8 cellular contexts compared by ENCODE assay signal in genomic region chrX:40646489-40647306, GRCh38. TPM values are rescaled to one million over a fixed set of nuclear protein-coding genes. Genes with fewer than 3 reads are reported as not detected.
DNase-seq lines count a peak whose midpoint lies in the region; ATAC-seq and TF ChIP-seq lines count a peak whose summit lies in the region.

No MANE protein-coding gene starts in this region.

- TF ChIP-seq CTCF in H9 (conservative IDR thresholded peaks at IDR 0.05) (no peak), MM.1S (IDR thresholded peaks at IDR 0.05; ENCODE audit: low read length) (no peak)

- POLR2A ChIA-PET in activated CD4-positive, alpha-beta memory T cell treated with anti-CD3 and anti-CD28 coated beads for 36 hours (lab: Charles Lee), result interaction anchor here (0.6 to 2.0 kb wide), 3 partner anchors 57 to 630 kb away, joined by 3 to 9 read pairs (median 4); partner anchors contain the start of gene USP9X

- no peak overlapping the region for H4K91ac ChIP-seq in H9 (ENCODE audit: insufficient read length, low read depth, low read length)

- H3K36me3 Mint-ChIP-seq in H9 (ENCODE audit: insufficient read depth in 1 of 3, low read depth in 3 of 3), result peaks cover 12 to 39% (median 39%) of the 10 kb centered on the region in 3 experiments
- H3K36me3 Mint-ChIP-seq in activated CD4-positive, alpha-beta memory T cell treated with anti-CD3 and anti-CD28 coated beads for 36 hours, result peaks cover 14% of the 10 kb centered on the region
- H3K36me3 Mint-ChIP-seq in effector memory CD8-positive, alpha-beta T cell (ENCODE audit: insufficient read depth), result peaks cover 35% of the 10 kb centered on the region

- H3K9me3 ChIP-seq in H9 (ENCODE audit: control insufficient read depth, low read depth, low read length), result no peaks in the 10 kb centered on the region
- no peaks in the 10 kb centered on the region for H3K9me3 ChIP-seq in MM.1S (replicated peaks; ENCODE audit: insufficient read depth, low read length)
- no peaks in the 10 kb centered on the region for H3K9me3 ChIP-seq in stomach smooth muscle (ENCODE audit: control insufficient read depth in 2 of 2, low read length in 2 of 2)

- intact Hi-C loops in activated CD4-positive, alpha-beta memory T cell treated with anti-CD3 and anti-CD28 coated beads for 36 hours (cut with micrococcal nuclease), result loop anchor here (1.0 to 2.0 kb wide), 6 partner anchors 66 to 471 kb away; partner anchors contain the start of genes ATP6AP2, MED14 and USP9X

- H3K9me2 ChIP-seq in MM.1S (replicated peaks; ENCODE audit: insufficient read depth, low read length), result no peaks in the 10 kb centered on the region

- peak; percentile 11 for ATAC-seq in effector memory CD8-positive, alpha-beta T cell (replicated peaks)

- H3K18ac ChIP-seq in H9 (ENCODE audit: insufficient read length, low read depth, low read length), result no peak overlapping the region

- in situ Hi-C loops in G401 (cut with HindIII; ENCODE audit: low sequenced_read_pairs), result no loop called here

- H3K79me1 ChIP-seq in H9 (ENCODE audit: insufficient read depth, low read depth, low read length, poor library complexity, severe bottlenecking), result no peaks in the 10 kb centered on the region

- H3K27ac Mint-ChIP-seq in H9, result peak overlapping the region; percentile 78 to 94 (median 79); a peak in 5 of 7 replicates
- peak overlapping the region; percentile 94 for H3K27ac Mint-ChIP-seq in activated CD4-positive, alpha-beta memory T cell treated with anti-CD3 and anti-CD28 coated beads for 36 hours
- H3K27ac Mint-ChIP-seq in effector memory CD8-positive, alpha-beta T cell, result peak overlapping the region; percentile 93 to 95

- H3K27ac ChIP-seq in H9 (ENCODE audit: insufficient read length, low read depth, low read length) (no peak overlapping the region), MM.1S (ENCODE audit: low read length) (peak overlapping the region; percentile 69), stomach smooth muscle (ENCODE audit: low read length) (peak overlapping the region; percentile 49)

- H3K36me3 ChIP-seq in MM.1S (replicated peaks; ENCODE audit: insufficient read depth, low read length), result no peaks in the 10 kb centered on the region
- no peaks in the 10 kb centered on the region for H3K36me3 ChIP-seq in stomach smooth muscle (ENCODE audit: control insufficient read depth in 2 of 2, insufficient read depth in 2 of 2, low read length in 2 of 2)

- no peak overlapping the region for H2BK12ac ChIP-seq in H9 (ENCODE audit: insufficient read length, low read depth, low read length)

- H3K9me3 Mint-ChIP-seq in H9, result peaks cover 49 to 53% of the 10 kb centered on the region in 2 experiments
- no peaks in the 10 kb centered on the region for H3K9me3 Mint-ChIP-seq in activated CD4-positive, alpha-beta memory T cell treated with anti-CD3 and anti-CD28 coated beads for 36 hours
- H3K9me3 Mint-ChIP-seq in effector memory CD8-positive, alpha-beta T cell, result no peaks in the 10 kb centered on the region

- H2BK20ac ChIP-seq in H9 (ENCODE audit: low read depth, low read length, poor library complexity, severe bottlenecking), result no peak overlapping the region

- WGBS in H9 (ENCODE audit: extremely low coverage, insufficient read length, low lambda C conversion rate), result no CpG with 5 or more reads among the region's 33 CpGs

- H4K20me1 ChIP-seq in H9 (ENCODE audit: control insufficient read depth, insufficient read depth, insufficient read length), result no peaks in the 10 kb centered on the region
- no peaks in the 10 kb centered on the region for H4K20me1 ChIP-seq in MM.1S (ENCODE audit: insufficient read depth, low read length)

- no peak overlapping the region for H3K23ac ChIP-seq in H9 (ENCODE audit: insufficient read length, low read depth, low read length)

- H2AK5ac ChIP-seq in H9 (ENCODE audit: insufficient read length, low read length), result no peak overlapping the region

- no peak overlapping the region for H3K56ac ChIP-seq in H9 (ENCODE audit: insufficient read length, low read depth, low read length)

- H3K27me3 Mint-ChIP-seq in H9 (ENCODE audit: low read depth), result no peaks in the 10 kb centered on the region
- H3K27me3 Mint-ChIP-seq in activated CD4-positive, alpha-beta memory T cell treated with anti-CD3 and anti-CD28 coated beads for 36 hours, result no peaks in the 10 kb centered on the region
- H3K27me3 Mint-ChIP-seq in effector memory CD8-positive, alpha-beta T cell, result no peaks in the 10 kb centered on the region

- no peak overlapping the region for H2BK5ac ChIP-seq in H9 (ENCODE audit: insufficient read length, low read length)

- no peaks in the 10 kb centered on the region for H3K4me1 ChIP-seq in H9 (ENCODE audit: insufficient read depth, low read length)
- H3K4me1 ChIP-seq in MM.1S (ENCODE audit: low read length), result 0 out of 2 replicates have a peak, but pooled peaks cover 5% of the 10 kb centered on the region
- peaks cover 30% of the 10 kb centered on the region for H3K4me1 ChIP-seq in stomach smooth muscle (ENCODE audit: control insufficient read depth, insufficient read depth, low read length)

- H3K4me2 ChIP-seq in H9 (ENCODE audit: insufficient read depth, insufficient read length, low read length), result peak overlapping the region; percentile 67
- H3K4me2 ChIP-seq in MM.1S (ENCODE audit: low read depth, low read length), result peak overlapping the region; percentile 82

- H3T11ph ChIP-seq in H9 (ENCODE audit: low read length), result no peak overlapping the region

- H4K8ac ChIP-seq in H9 (replicated peaks; ENCODE audit: insufficient read length, low read depth, low read length), result no peak overlapping the region

- CTCF ChIA-PET in activated CD4-positive, alpha-beta memory T cell treated with anti-CD3 and anti-CD28 coated beads for 36 hours (lab: Charles Lee), result interaction anchor here (1.8 to 1.9 kb wide), 2 partner anchors 102 to 147 kb away, joined by 7 to 15 read pairs; no protein-coding TSS in a partner anchor

- H3K4ac ChIP-seq in H9 (ENCODE audit: low read depth, low read length), result no peak overlapping the region

- peak overlapping the region; percentile 83 for H3K4me3 ChIP-seq in MM.1S (ENCODE audit: low read length)
- H3K4me3 ChIP-seq in stomach smooth muscle (ENCODE audit: low read length in 2 of 2), result peak overlapping the region; percentile 69 to 82

- H3K4me1 Mint-ChIP-seq in H9, result peaks cover 10 to 24% of the 10 kb centered on the region in 2 experiments
- H3K4me1 Mint-ChIP-seq in activated CD4-positive, alpha-beta memory T cell treated with anti-CD3 and anti-CD28 coated beads for 36 hours (ENCODE audit: low read depth), result peaks cover 27% of the 10 kb centered on the region
- H3K4me1 Mint-ChIP-seq in effector memory CD8-positive, alpha-beta T cell (ENCODE audit: low read depth in 2 of 2), result peaks cover 28 to 33% of the 10 kb centered on the region in 2 donors

- H3K14ac ChIP-seq in H9 (ENCODE audit: insufficient read depth, low read length), result no peak overlapping the region

- H2AFZ ChIP-seq in H9 (ENCODE audit: low read length), result no peak overlapping the region
- H2AFZ ChIP-seq in MM.1S (ENCODE audit: low read length), result 0 out of 2 replicates have a peak overlapping the region, but pooled peaks have one; percentile 38

- no peak overlapping the region for H2BK120ac ChIP-seq in H9 (ENCODE audit: low read depth, low read length, poor library complexity, severe bottlenecking)

- DNase-seq in G401 (ENCODE audit: low spot score) (peak; percentile 12), H9 (no peak), MM.1S (peak; percentile 19), medulla oblongata (ENCODE audit: extremely low spot score) (peak; percentile 22), NCI-H1694 (lab: John Stamatoyannopoulos, UW) (no peak)
- DNase-seq in activated CD4-positive, alpha-beta memory T cell treated with anti-CD3 and anti-CD28 coated beads for 36 hours, result peak; percentile 41
- DNase-seq in effector memory CD8-positive, alpha-beta T cell, result peak in 2 of 3 experiments; percentile 5 to 8

- H3K27me3 ChIP-seq in H9 (ENCODE audit: insufficient read depth, low read length), result no peaks in the 10 kb centered on the region
- H3K27me3 ChIP-seq in MM.1S (replicated peaks; ENCODE audit: insufficient read depth, low read length), result no peaks in the 10 kb centered on the region
- H3K27me3 ChIP-seq in stomach smooth muscle (ENCODE audit: control insufficient read depth in 1 of 2, insufficient read depth in 2 of 2, low read length in 2 of 2), result peaks cover 0 to 7% of the 10 kb centered on the region in 2 donors

- no peak overlapping the region for H2BK15ac ChIP-seq in H9 (ENCODE audit: low read depth, low read length)

- H3K9ac ChIP-seq in H9 (ENCODE audit: extremely low read depth, insufficient read length, low read length) (peak overlapping the region; percentile 25), MM.1S (ENCODE audit: low read length) (peak overlapping the region; percentile 71), stomach smooth muscle (ENCODE audit: low read length in 2 of 2) (peak overlapping the region; percentile 62 to 67)

- no peaks in the 10 kb centered on the region for H3K23me2 ChIP-seq in H9 (ENCODE audit: insufficient read length, low read depth, low read length, poor library complexity, severe bottlenecking)

- peaks cover 13% of the 10 kb centered on the region for H3F3A ChIP-seq in MM.1S (ENCODE audit: insufficient read depth, low read length)

- peaks cover 7% of the 10 kb centered on the region; the same call in 1 of the 2 replicates for H3K79me2 ChIP-seq in H9 (ENCODE audit: insufficient read depth, low read length)
- peaks cover 51% of the 10 kb centered on the region for H3K79me2 ChIP-seq in MM.1S (ENCODE audit: low read length)

- H4K5ac ChIP-seq in H9 (ENCODE audit: insufficient read length, low read depth, low read length), result no peak overlapping the region

- H3K4me3 Mint-ChIP-seq in H9, result peak overlapping the region; percentile 89 to 94
- H3K4me3 Mint-ChIP-seq in activated CD4-positive, alpha-beta memory T cell treated with anti-CD3 and anti-CD28 coated beads for 36 hours, result peak overlapping the region; percentile 96
- peak overlapping the region; percentile 94 to 96 for H3K4me3 Mint-ChIP-seq in effector memory CD8-positive, alpha-beta T cell

RNA-seq across cellular contexts. Expression of gene CXorf38, which starts 0.7 kb away (rescaled TPM):
- 11.9 and 17.1 TPM in 2 replicates for total RNA-seq in G401 (2014; rRNA removed; shearing (Covaris generic))
- total RNA-seq in H9 (2021), result 10.5 and 10.8 TPM in 2 replicates
- 10 to 100 TPM; 20.2 to 20.5 TPM for total RNA-seq in activated CD4-positive, alpha-beta memory T cell treated with anti-CD3 and anti-CD28 coated beads for 36 hours

RNA-seq across cellular contexts. Expression of gene MPC1L, which starts 23.5 kb away (rescaled TPM):
- not detected in 2 replicates for total RNA-seq in G401 (2014; rRNA removed; shearing (Covaris generic))
- total RNA-seq in H9 (2021), result not detected in 2 replicates
- not detected for total RNA-seq in activated CD4-positive, alpha-beta memory T cell treated with anti-CD3 and anti-CD28 coated beads for 36 hours

Comparison
In these comparisons a context has a peak if more than half of its experiments do, and no peak if none do; other contexts are left out.
1. DNase-seq: peak in G401 (single experiment), MM.1S (single experiment), activated CD4-positive, alpha-beta memory T cell treated with anti-CD3 and anti-CD28 coated beads for 36 hours (single experiment), effector memory CD8-positive, alpha-beta T cell (2 of 3) and medulla oblongata (single experiment); none in H9 (single experiment) and NCI-H1694 (single experiment).
2. Peak in every context shown above with its lines, with median percentiles within 50 percentile points of each other: H3K9ac ChIP-seq, H3K27ac Mint-ChIP-seq and H3K4me3 Mint-ChIP-seq.